Comparison of ENCODE assay signal across 13 cellular contexts in the genomic region with DNA sequence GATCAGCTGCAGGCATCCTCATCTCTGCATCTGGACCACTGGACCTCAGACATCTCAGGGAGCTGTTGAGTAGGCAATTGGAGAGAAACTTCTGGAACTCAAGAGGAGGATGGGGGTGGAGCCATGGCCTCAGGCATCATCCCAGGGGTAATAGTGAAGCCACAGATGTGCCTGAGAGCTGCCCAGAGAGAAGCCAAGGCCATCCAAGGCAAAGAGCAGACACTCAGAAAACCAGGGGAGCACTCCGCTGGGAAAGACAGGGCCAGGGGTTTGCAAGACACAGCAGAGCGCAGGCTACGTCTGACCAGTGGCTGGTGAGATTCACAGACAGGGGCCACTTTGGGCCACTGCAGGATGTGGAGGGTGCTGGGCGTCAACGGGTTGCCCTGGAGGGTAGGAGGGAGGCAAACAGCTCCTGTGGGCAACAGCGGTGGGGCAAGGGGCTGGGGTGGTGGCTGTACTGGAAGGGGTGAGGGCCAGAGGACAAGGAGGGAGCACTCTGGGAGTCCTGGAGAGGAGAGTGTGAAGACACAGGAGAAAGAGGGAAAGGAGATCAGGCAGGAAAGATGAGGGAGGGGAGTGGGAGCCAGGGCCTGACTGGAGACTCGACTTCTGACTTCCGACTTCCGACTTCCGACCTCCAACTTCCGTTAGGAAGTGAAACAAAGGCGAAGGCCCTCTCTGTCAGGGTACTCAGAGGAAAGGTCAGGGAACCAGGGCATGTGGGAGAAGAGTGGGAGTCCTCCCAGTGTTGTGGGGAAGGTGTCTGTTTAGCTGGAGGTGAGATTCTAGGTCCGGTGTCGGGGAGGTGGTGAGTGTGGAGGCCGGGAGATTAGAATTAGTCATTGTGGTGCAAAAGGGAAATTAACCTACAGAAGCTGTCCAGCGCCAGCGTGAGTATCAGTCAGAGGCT.
DNase-seq lines count a peak whose midpoint lies in the region; ATAC-seq and TF ChIP-seq lines count a peak whose summit lies in the region.
"Had no signal": no experiment of that assay in that cellular context is flagged by ENCODE, and none has a peak within 500 bp of the region (broad histone marks: within the 10 kb centered on the region; RNA-seq: fewer than 3 reads in every experiment).

No MANE protein-coding gene starts in this region.

- in situ Hi-C loops in ACHN (cut with HindIII; ENCODE audit: low pct_ligation_motif_present, low pct_unique_long_range_greater_than_20kb, low sequenced_read_pairs) = no loop called here

- no peak for TF ChIP-seq CTCF in GM20000 (IDR thresholded peaks at IDR 0.05; ENCODE audit: extremely low read depth, missing control alignments)
- TF ChIP-seq CTCF in esophagus muscularis mucosa (IDR thresholded peaks at IDR 0.05) = no peak

- H3K27me3 ChIP-seq in esophagus muscularis mucosa = peaks cover 0 to 4% (median 0%) of the 10 kb centered on the region in 4 donors
- H3K27me3 ChIP-seq: BE2C, suprapubic skin had no signal

- H3K4me3 ChIP-seq in esophagus muscularis mucosa = no peak overlapping the region
- H3K4me3 ChIP-seq: suprapubic skin had no signal

- no peak for TF ChIP-seq POLR2A in esophagus muscularis mucosa (IDR thresholded peaks at IDR 0.05; ENCODE audit: low read depth)

- no peaks in the 10 kb centered on the region for H3K36me3 ChIP-seq in esophagus muscularis mucosa
- H3K36me3 ChIP-seq: BE2C, suprapubic skin had no signal

- intact Hi-C loops in esophagus muscularis mucosa (cut with DNase I) = no loop called here
- intact Hi-C loops in left colon (cut with DNase I, micrococcal nuclease) = no loop called here

- ATAC-seq in left colon = no peak

- TF ChIP-seq EP300 in esophagus muscularis mucosa (IDR thresholded peaks at IDR 0.05) = no peak

- no peak overlapping the region for H3K27ac ChIP-seq in esophagus muscularis mucosa (replicated peaks in 1 of 4)
- H3K27ac ChIP-seq: suprapubic skin had no signal

- 78% methylated on average over 16 of the region's 17 CpGs for WGBS in esophagus muscularis mucosa

- no peaks in the 10 kb centered on the region for H3K9me3 ChIP-seq in esophagus muscularis mucosa
- H3K9me3 ChIP-seq: BE2C, suprapubic skin had no signal

- H3K4me1 ChIP-seq in esophagus muscularis mucosa = no peaks in the 10 kb centered on the region
- H3K4me1 ChIP-seq: suprapubic skin had no signal

- DNase-seq in Ammon's horn (ENCODE audit: low spot score) (peak; percentile 0), GM20000 (ENCODE audit: low spot score) (peak; percentile 29), OCI-M1 (lab: John Stamatoyannopoulos, UW) (peak; percentile 87), esophagus muscularis mucosa (ENCODE audit: extremely low spot score) (peak; percentile 42), NCI-H2196 (lab: John Stamatoyannopoulos, UW; ENCODE audit: unreplicated experiment) (no peak), left colon (no peak), COLO668 (lab: John Stamatoyannopoulos, UW; ENCODE audit: unreplicated experiment) (no peak), ACHN (no peak)
- DNase-seq: activated naive CD8-positive, alpha-beta T cell treated with anti-CD3 and anti-CD28 coated beads, Interleukin-2, amount 10 ng/mL, durations not matched to agents 7 days and 5 days; BE2C; endodermal cell; NCI-H1092 treated with DMSO at 0.1 percent for 48 hours had no signal

Comparison
In these comparisons a context has a peak if more than half of its experiments do, and no peak if none do; other contexts are left out.
1. DNase-seq: peak in Ammon's horn (single experiment), GM20000 (single experiment), OCI-M1 (single experiment) and esophagus muscularis mucosa (single experiment); none in NCI-H2196 (single experiment), left colon (0 of 2), COLO668 (single experiment) and ACHN (single experiment).